In the genomic region with DNA sequence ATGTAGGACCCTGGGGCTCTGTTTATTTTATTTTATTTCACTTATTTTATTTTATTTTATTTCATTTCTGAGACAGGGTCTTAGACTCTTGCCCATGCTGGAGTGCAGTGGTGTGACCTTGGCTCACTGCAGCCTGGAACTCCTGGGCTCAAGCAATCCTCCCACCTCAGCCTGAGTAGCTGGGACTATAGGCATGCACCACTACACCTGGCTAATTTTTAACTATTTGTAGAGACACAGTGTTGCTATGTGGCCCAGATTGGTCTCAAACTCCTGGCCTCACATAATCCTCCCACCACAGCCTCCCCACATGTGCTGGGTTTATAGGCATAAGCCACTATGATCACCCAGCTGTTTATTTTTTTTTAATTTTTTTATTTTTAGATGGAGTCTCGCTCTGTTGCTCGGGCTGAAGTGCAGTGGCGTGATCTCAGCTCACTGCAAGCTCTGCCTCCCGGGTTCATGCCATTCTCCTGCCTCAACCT, we compare ENCODE assay signal across 10 cellular contexts. TPM values are rescaled to one million over a fixed set of nuclear protein-coding genes. Genes with fewer than 3 reads are reported as not detected.
DNase-seq lines count a peak whose midpoint lies in the region; ATAC-seq, FAIRE-seq and TF ChIP-seq lines count a peak whose summit lies in the region.
"Not testable (repeated sequence)": the region's sequence is repeated elsewhere in the genome, so short reads cannot be mapped to it uniquely, and the experiment has no call there.
"Had no signal": no experiment of that assay in that cellular context is flagged by ENCODE, and none has a peak within 500 bp of the region (broad histone marks: within the 10 kb centered on the region; RNA-seq: fewer than 3 reads in every experiment).

No MANE protein-coding gene starts in this region.

- TF ChIP-seq CTCF in HepG2 (CRISPR knock-in tag; IDR thresholded peaks at IDR 0.05); osteocyte (IDR thresholded peaks at IDR 0.05): not testable (repeated sequence)

- not testable (repeated sequence) for H3K27me3 Mint-ChIP-seq in osteocyte (ENCODE audit: unreplicated experiment)

- not testable (repeated sequence) for TF ChIP-seq EP300 in HepG2 (IDR thresholded peaks at IDR 0.05; ENCODE audit: low read depth in 2 of 2, low read length in 2 of 2); HepG2 (CRISPR knock-in tag; IDR thresholded peaks at IDR 0.05; ENCODE audit: borderline replicate concordance)

- not testable (repeated sequence) for H3K36me3 ChIP-seq in Karpas-422 (ENCODE audit: insufficient read depth, low read length); HepG2 (replicated peaks in 1 of 2; ENCODE audit: control insufficient read depth in 1 of 2, insufficient read depth in 2 of 2, low read length in 2 of 2)

- H3K9me2 ChIP-seq in Karpas-422 (replicated peaks; ENCODE audit: insufficient read depth, low read length), result not testable (repeated sequence)

- not testable (repeated sequence) for H3K27ac ChIP-seq in Karpas-422 (ENCODE audit: low read length); HepG2 (ENCODE audit: extremely low read length, insufficient read depth, low read length)

- not testable (repeated sequence) for H3K36me3 Mint-ChIP-seq in osteocyte (ENCODE audit: unreplicated experiment)

- CTCF ChIA-PET in HepG2 (lab: Yijun Ruan, JAX; ENCODE audit: low intra/inter-chr PET ratio, low total read pairs), result not testable (repeated sequence)

- POLR2A ChIA-PET in HepG2 (lab: Yijun Ruan, JAX), result not testable (repeated sequence)

- H3K4me3 ChIP-seq in Karpas-422 (ENCODE audit: low read length); HepG2 (replicated peaks in 1 of 3; ENCODE audit: insufficient read depth in 1 of 3, low read depth in 2 of 3, low read length in 3 of 3): not testable (repeated sequence)

- not testable (repeated sequence) for H4K20me1 ChIP-seq in Karpas-422 (ENCODE audit: insufficient read depth, low read depth, low read length); HepG2 (ENCODE audit: insufficient read depth, low read length)

- not testable (repeated sequence) for H3K4me3 Mint-ChIP-seq in osteocyte (ENCODE audit: unreplicated experiment)

- not testable (repeated sequence) for H2AFZ ChIP-seq in Karpas-422 (ENCODE audit: low read length); HepG2 (ENCODE audit: low read length)

- peak; percentile 82 for ATAC-seq in HepG2

- not testable (repeated sequence) for H3K27me3 ChIP-seq in Karpas-422 (ENCODE audit: low read length)
- H3K27me3 ChIP-seq in HepG2 (ENCODE audit: control insufficient read depth in 1 of 2, insufficient read depth in 2 of 2, low read length in 2 of 2), result peaks cover 2 to 29% of the 10 kb centered on the region in 2 experiments; a peak in 4 of 5 replicates

- H3K9me3 ChIP-seq in Karpas-422 (ENCODE audit: low read length); HepG2 (ENCODE audit: low read length): not testable (repeated sequence)

- H3K4me1 Mint-ChIP-seq in osteocyte (ENCODE audit: unreplicated experiment), result not testable (repeated sequence)

- TF ChIP-seq RAD21 in HepG2 (CRISPR knock-in tag; IDR thresholded peaks at IDR 0.05), result not testable (repeated sequence)

- H3K4me1 ChIP-seq in Karpas-422 (ENCODE audit: low read length); HepG2 (ENCODE audit: insufficient read depth, low read length): not testable (repeated sequence)

- not testable (repeated sequence) for H3K9me3 Mint-ChIP-seq in osteocyte (ENCODE audit: unreplicated experiment)

- 28% methylated on average over 4 of the region's 4 CpGs for WGBS in HepG2 (ENCODE audit: low lambda C conversion rate)

- TF ChIP-seq POLR2A in HepG2 (IDR thresholded peaks at IDR 0.05; ENCODE audit: insufficient read depth in 1 of 2, low read depth in 2 of 2, low read length in 2 of 2), result not testable (repeated sequence)

- not testable (repeated sequence) for H3K9ac ChIP-seq in Karpas-422 (ENCODE audit: low read length); HepG2 (ENCODE audit: insufficient read depth, low read depth, low read length)

- in situ Hi-C loops in HepG2 (cut with HindIII; ENCODE audit: extremely low pct_ligation_motif_present, low pct_unique_long_range_greater_than_20kb), result not testable (repeated sequence)

- DNase-seq in Karpas-422, result peak; percentile 16
- peak; percentile 9 for DNase-seq in islet precursor cell
- not testable (repeated sequence) for DNase-seq in HepG2 (ENCODE audit: low spot score)
- DNase-seq in osteocyte (ENCODE audit: extremely low spot score, unreplicated experiment), result peak; percentile 13

- BruUV-seq in HepG2 (replicated peaks; lab: Mats Ljungman, UMichigan), result not testable (repeated sequence)

- not testable (repeated sequence) for H3K27ac Mint-ChIP-seq in osteocyte (ENCODE audit: unreplicated experiment)

- H3K79me2 ChIP-seq in Karpas-422 (ENCODE audit: low read length); HepG2 (ENCODE audit: insufficient read depth, low read length): not testable (repeated sequence)

- H3K4me2 ChIP-seq in Karpas-422 (ENCODE audit: low read depth, low read length, poor library complexity, severe bottlenecking); HepG2 (ENCODE audit: low read depth, low read length): not testable (repeated sequence)

- FAIRE-seq in HepG2 (lab: Jason Lieb, UNC), result not testable (repeated sequence)

- intact Hi-C loops in HepG2 (cut with micrococcal nuclease; ENCODE audit: unreplicated experiment), result not testable (repeated sequence)

TF ChIP-seq in HepG2, 621 proteins besides CTCF, POLR2A, EP300 and RAD21:
- peak; percentile 54; the same call in 1 of the 2 replicates for TF ChIP-seq HNF1B (CRISPR knock-in tag; IDR thresholded peaks at IDR 0.05)
- peak; percentile 99 for TF ChIP-seq ZNF770 (CRISPR knock-in tag; IDR thresholded peaks at IDR 0.05)
TF ChIP-seq in HepG2: peak in this region for 2; not testable (repeated sequence) for 619.

RNA-seq across cellular contexts. Expression of gene NKX1-1, which starts 37.5 kb away (rescaled TPM):
- not detected in 2 replicates for total RNA-seq in Karpas-422 (2014; rRNA removed; shearing (Covaris generic); ENCODE audit: low replicate concordance)
- not detected in 2 replicates for total RNA-seq in HepG2 (2016; rRNA removed; fragmentation: Illumina TruSeq; extraction: Trizol)
- total RNA-seq in HepG2 (2016; cell fraction: cytosol; rRNA removed; fragmentation: Illumina TruSeq; extraction: Trizol; ENCODE audit: low read depth), result not detected in 2 replicates
- total RNA-seq in HepG2 (2016; cell fraction: insoluble cytoplasmic fraction; rRNA removed; fragmentation: Illumina TruSeq; extraction: Trizol), result not detected in 2 replicates
- not detected in 2 replicates for total RNA-seq in HepG2 (2016; cell fraction: membrane; rRNA removed; fragmentation: Illumina TruSeq; extraction: Trizol)
- total RNA-seq in HepG2 (2016; cell fraction: nucleus; rRNA removed; fragmentation: Illumina TruSeq; extraction: Trizol), result not detected in 2 replicates
- polyA plus RNA-seq in HepG2 (2011; rRNA removed), result not detected in 2 replicates
- not detected in 2 replicates for polyA plus RNA-seq in HepG2 (2011; cell fraction: cytosol; rRNA removed)
- not detected in 2 replicates for polyA plus RNA-seq in HepG2 (2011; cell fraction: nucleus; rRNA removed)
- not detected in 2 replicates for polyA plus RNA-seq in HepG2 (2012)
- polyA plus RNA-seq in HepG2 (2016; cell fraction: cytosol; fragmentation: Illumina TruSeq; extraction: Trizol; ENCODE audit: low read depth), result not detected in 2 replicates
- not detected in 2 replicates for polyA plus RNA-seq in HepG2 (2016; cell fraction: insoluble cytoplasmic fraction; fragmentation: Illumina TruSeq; extraction: Trizol; ENCODE audit: low read depth)
- polyA plus RNA-seq in HepG2 (2016; cell fraction: membrane; fragmentation: Illumina TruSeq; extraction: Trizol; ENCODE audit: low read depth), result not detected in 2 replicates
- polyA plus RNA-seq in HepG2 (2016; cell fraction: nucleus; fragmentation: Illumina TruSeq; extraction: Trizol; ENCODE audit: insufficient read depth, low read depth), result not detected in 2 replicates
- not detected in 2 replicates for polyA minus RNA-seq in HepG2 (2011; rRNA and poly(A)+ RNA removed; ENCODE audit: low replicate concordance)
- polyA minus RNA-seq in HepG2 (2011; cell fraction: cytosol; rRNA and poly(A)+ RNA removed), result not detected in 2 replicates
- not detected in 2 replicates for polyA minus RNA-seq in HepG2 (2011; cell fraction: nucleus; rRNA and poly(A)+ RNA removed)
- not detected in 2 replicates for total RNA-seq in osteocyte
- total RNA-seq: A673; Caco-2; Calu3; CD4-positive, alpha-beta T cell; CD8-positive, alpha-beta T cell had no signal
- polyA plus RNA-seq: AG04450 had no signal
